In genomic region chr21:42923553-42924432, GRCh38 we compare ENCODE assay signal across 1 cellular context.
TF ChIP-seq lines count a peak whose summit lies in the region.

No MANE protein-coding gene starts in this region.

TF ChIP-seq in HEK293, 187 proteins besides CTCF, POLR2A, EP300 and RAD21 (continued from another document and continues in another):
- TF ChIP-seq SP3 (tag by site-specific recombination; IDR thresholded peaks at IDR 0.05) (peak; percentile 73), ZNF610 (tag by site-specific recombination; IDR thresholded peaks at IDR 0.05; ENCODE audit: borderline replicate concordance) (peak; percentile 96), ZNF155 (tag by site-specific recombination; IDR thresholded peaks at IDR 0.05) (no peak), ZNF169 (tag by site-specific recombination; IDR thresholded peaks at IDR 0.05) (no peak), ZSCAN4 (tag by site-specific recombination; IDR thresholded peaks at IDR 0.05) (no peak; the same call in 1 of the 2 replicates), ZNF202 (tag by site-specific recombination; IDR thresholded peaks at IDR 0.05; ENCODE audit: borderline replicate concordance) (no peak), ZNF239 (tag by site-specific recombination; IDR thresholded peaks at IDR 0.05) (peak; percentile 74; the same call in 1 of the 2 replicates), ZBTB1 (tag by site-specific recombination; IDR thresholded peaks at IDR 0.05) (no peak), ZBTB8A (tag by site-specific recombination; IDR thresholded peaks at IDR 0.05) (peak; percentile 59), ZNF449 (tag by site-specific recombination; IDR thresholded peaks at IDR 0.05) (no peak), ZNF660 (tag by site-specific recombination; IDR thresholded peaks at IDR 0.05) (no peak), ZNF292 (tag by site-specific recombination; IDR thresholded peaks at IDR 0.05; ENCODE audit: borderline replicate concordance, low read depth) (no peak), ZNF416 (tag by site-specific recombination; IDR thresholded peaks at IDR 0.05) (no peak), ZNF76 (tag by site-specific recombination; IDR thresholded peaks at IDR 0.05; ENCODE audit: borderline replicate concordance, low read depth) (peak; percentile 57), WT1 (tag by site-specific recombination; IDR thresholded peaks at IDR 0.05) (peak; percentile 51; the same call in 1 of the 2 replicates), IKZF3 (tag by site-specific recombination; IDR thresholded peaks at IDR 0.05) (peak; percentile 84), ZNF266 (tag by site-specific recombination; IDR thresholded peaks at IDR 0.05; ENCODE audit: low read depth) (no peak), ZNF175 (tag by site-specific recombination; IDR thresholded peaks at IDR 0.05) (no peak), ZNF501 (tag by site-specific recombination; IDR thresholded peaks at IDR 0.05) (no peak), YY1 (tag by site-specific recombination; IDR thresholded peaks at IDR 0.05) (no peak), ZNF785 (tag by site-specific recombination; IDR thresholded peaks at IDR 0.05) (no peak), ZFP41 (tag by site-specific recombination; IDR thresholded peaks at IDR 0.05; ENCODE audit: borderline replicate concordance) (no peak), ZNF747 (tag by site-specific recombination; IDR thresholded peaks at IDR 0.05) (no peak), REPIN1 (tag by site-specific recombination; IDR thresholded peaks at IDR 0.05; ENCODE audit: low read depth) (no peak; the same call in 1 of the 2 replicates), ZNF362 (tag by site-specific recombination; IDR thresholded peaks at IDR 0.05) (0 out of 2 replicates have a peak, but pooled peaks have one; percentile 22), ZNF280D (tag by site-specific recombination; IDR thresholded peaks at IDR 0.05) (no peak), ZIC2 (tag by site-specific recombination; IDR thresholded peaks at IDR 0.05) (peak; percentile 67), PRDM10 (tag by site-specific recombination; IDR thresholded peaks at IDR 0.05) (peak; percentile 86), ZNF341 (tag by site-specific recombination; IDR thresholded peaks at IDR 0.05; ENCODE audit: low read depth) (peak; percentile 72), ZNF366 (tag by site-specific recombination; conservative IDR thresholded peaks at IDR 0.05) (peak; percentile 97), ZNF148 (tag by site-specific recombination; IDR thresholded peaks at IDR 0.05; ENCODE audit: borderline replicate concordance) (no peak), ZNF629 (tag by site-specific recombination; IDR thresholded peaks at IDR 0.05) (peak; percentile 77), GLI4 (tag by site-specific recombination; IDR thresholded peaks at IDR 0.05) (no peak), TRIM28 (IDR thresholded peaks at IDR 0.05; ENCODE audit: borderline replicate concordance, low read length) (peak; percentile 65; the same call in 1 of the 2 replicates), KLF8 (tag by site-specific recombination; IDR thresholded peaks at IDR 0.05) (peak; percentile 95), ZNF596 (tag by site-specific recombination; IDR thresholded peaks at IDR 0.05) (no peak)
- TF ChIP-seq, protein P1, sequence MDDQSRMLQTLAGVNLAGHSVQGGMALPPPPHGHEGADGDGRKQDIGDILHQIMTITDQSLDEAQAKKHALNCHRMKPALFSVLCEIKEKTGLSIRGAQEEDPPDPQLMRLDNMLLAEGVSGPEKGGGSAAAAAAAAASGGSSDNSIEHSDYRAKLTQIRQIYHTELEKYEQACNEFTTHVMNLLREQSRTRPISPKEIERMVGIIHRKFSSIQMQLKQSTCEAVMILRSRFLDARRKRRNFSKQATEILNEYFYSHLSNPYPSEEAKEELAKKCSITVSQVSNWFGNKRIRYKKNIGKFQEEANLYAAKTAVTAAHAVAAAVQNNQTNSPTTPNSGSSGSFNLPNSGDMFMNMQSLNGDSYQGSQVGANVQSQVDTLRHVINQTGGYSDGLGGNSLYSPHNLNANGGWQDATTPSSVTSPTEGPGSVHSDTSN (CRISPR knock-in tag; IDR thresholded peaks at IDR 0.05) = no peak
- TF ChIP-seq, protein P2, sequence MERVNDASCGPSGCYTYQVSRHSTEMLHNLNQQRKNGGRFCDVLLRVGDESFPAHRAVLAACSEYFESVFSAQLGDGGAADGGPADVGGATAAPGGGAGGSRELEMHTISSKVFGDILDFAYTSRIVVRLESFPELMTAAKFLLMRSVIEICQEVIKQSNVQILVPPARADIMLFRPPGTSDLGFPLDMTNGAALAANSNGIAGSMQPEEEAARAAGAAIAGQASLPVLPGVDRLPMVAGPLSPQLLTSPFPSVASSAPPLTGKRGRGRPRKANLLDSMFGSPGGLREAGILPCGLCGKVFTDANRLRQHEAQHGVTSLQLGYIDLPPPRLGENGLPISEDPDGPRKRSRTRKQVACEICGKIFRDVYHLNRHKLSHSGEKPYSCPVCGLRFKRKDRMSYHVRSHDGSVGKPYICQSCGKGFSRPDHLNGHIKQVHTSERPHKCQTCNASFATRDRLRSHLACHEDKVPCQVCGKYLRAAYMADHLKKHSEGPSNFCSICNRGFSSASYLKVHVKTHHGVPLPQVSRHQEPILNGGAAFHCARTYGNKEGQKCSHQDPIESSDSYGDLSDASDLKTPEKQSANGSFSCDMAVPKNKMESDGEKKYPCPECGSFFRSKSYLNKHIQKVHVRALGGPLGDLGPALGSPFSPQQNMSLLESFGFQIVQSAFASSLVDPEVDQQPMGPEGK (tag by site-specific recombination; IDR thresholded peaks at IDR 0.05) = peak; percentile 98
- TF ChIP-seq, protein P3, sequence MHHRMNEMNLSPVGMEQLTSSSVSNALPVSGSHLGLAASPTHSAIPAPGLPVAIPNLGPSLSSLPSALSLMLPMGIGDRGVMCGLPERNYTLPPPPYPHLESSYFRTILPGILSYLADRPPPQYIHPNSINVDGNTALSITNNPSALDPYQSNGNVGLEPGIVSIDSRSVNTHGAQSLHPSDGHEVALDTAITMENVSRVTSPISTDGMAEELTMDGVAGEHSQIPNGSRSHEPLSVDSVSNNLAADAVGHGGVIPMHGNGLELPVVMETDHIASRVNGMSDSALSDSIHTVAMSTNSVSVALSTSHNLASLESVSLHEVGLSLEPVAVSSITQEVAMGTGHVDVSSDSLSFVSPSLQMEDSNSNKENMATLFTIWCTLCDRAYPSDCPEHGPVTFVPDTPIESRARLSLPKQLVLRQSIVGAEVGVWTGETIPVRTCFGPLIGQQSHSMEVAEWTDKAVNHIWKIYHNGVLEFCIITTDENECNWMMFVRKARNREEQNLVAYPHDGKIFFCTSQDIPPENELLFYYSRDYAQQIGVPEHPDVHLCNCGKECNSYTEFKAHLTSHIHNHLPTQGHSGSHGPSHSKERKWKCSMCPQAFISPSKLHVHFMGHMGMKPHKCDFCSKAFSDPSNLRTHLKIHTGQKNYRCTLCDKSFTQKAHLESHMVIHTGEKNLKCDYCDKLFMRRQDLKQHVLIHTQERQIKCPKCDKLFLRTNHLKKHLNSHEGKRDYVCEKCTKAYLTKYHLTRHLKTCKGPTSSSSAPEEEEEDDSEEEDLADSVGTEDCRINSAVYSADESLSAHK (tag by site-specific recombination; IDR thresholded peaks at IDR 0.05) = no peak; the same call in 1 of the 2 replicates
- TF ChIP-seq, protein P4, sequence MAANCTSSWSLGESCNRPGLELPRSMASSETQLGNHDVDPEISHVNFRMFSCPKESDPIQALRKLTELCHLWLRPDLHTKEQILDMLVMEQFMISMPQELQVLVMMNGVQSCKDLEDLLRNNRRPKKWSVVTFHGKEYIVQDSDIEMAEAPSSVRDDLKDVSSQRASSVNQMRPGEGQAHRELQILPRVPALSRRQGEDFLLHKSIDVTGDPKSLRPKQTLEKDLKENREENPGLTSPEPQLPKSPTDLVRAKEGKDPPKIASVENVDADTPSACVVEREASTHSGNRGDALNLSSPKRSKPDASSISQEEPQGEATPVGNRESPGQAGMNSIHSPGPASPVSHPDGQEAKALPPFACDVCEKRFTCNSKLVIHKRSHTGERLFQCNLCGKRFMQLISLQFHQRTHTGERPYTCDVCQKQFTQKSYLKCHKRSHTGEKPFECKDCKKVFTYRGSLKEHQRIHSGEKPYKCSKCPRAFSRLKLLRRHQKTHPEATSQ (tag by site-specific recombination; IDR thresholded peaks at IDR 0.05) = peak; percentile 83; the same call in 1 of the 2 replicates
